Comparison of ENCODE assay signal across 21 cellular contexts in the genomic region with DNA sequence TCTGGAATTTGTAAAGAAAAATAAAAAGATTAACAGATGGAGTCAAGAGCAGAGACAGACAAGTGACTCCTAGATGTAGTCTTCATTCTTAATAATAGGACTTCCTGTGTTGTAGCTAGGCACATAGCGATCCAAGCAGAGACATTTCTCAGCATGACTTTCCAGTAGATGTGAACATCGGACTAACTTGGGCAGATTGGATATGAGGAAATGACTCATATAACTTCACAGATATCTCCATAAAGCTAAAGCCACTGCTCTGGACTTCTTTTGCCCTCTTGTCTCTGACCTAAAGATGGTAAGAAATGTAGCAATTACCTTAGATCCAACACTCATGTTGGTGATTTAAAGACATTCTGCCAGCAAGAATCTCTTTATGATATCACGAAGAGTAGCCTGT.
DNase-seq lines count a peak whose midpoint lies in the region; ATAC-seq and TF ChIP-seq lines count a peak whose summit lies in the region.
"Had no signal": no experiment of that assay in that cellular context is flagged by ENCODE, and none has a peak within 500 bp of the region (broad histone marks: within the 10 kb centered on the region; RNA-seq: fewer than 3 reads in every experiment).

No MANE protein-coding gene starts in this region.

- peaks cover 9% of the 10 kb centered on the region; the same call in 1 of the 2 replicates for H3K4me1 ChIP-seq in DND-41 (ENCODE audit: insufficient read depth, low read length)
- no peaks in the 10 kb centered on the region for H3K4me1 ChIP-seq in Karpas-422 (ENCODE audit: low read length)
- H3K4me1 ChIP-seq: body of pancreas, right atrium auricular region had no signal

- no peak for ATAC-seq in DND-41 (ENCODE audit: insufficient read depth, low read depth)
- no peak for ATAC-seq in Right ventricle myocardium superior (ENCODE audit: poor library complexity)
- no peak for ATAC-seq in HG03342 (IDR thresholded peaks at IDR 0.05; ENCODE audit: unreplicated experiment)
- ATAC-seq: body of pancreas, esophagus mucosa had no signal

- in situ Hi-C loops in brain microvascular endothelial cell (cut with HindIII; ENCODE audit: low pct_ligation_motif_present, low sequenced_read_pairs): no loop called here

- H3K9me3 ChIP-seq in DND-41 (ENCODE audit: insufficient read depth, low read length, severe bottlenecking) (no peaks in the 10 kb centered on the region), Karpas-422 (ENCODE audit: low read length) (peaks cover 35% of the 10 kb centered on the region)
- H3K9me3 ChIP-seq: body of pancreas, right atrium auricular region had no signal

- H3K4me2 ChIP-seq in DND-41 (ENCODE audit: insufficient read depth, low read length) (no peak overlapping the region), Karpas-422 (ENCODE audit: low read depth, low read length, poor library complexity, severe bottlenecking) (no peak overlapping the region)
- H3K4me2 ChIP-seq: hepatocyte had no signal

- no peak for TF ChIP-seq CTCF in DND-41 (IDR thresholded peaks at IDR 0.05; ENCODE audit: borderline replicate concordance, extremely low read depth, low read length, poor library complexity, severe bottlenecking)
- TF ChIP-seq CTCF in brain microvascular endothelial cell (IDR thresholded peaks at IDR 0.05; ENCODE audit: low read depth, low read length, missing control alignments): no peak

- intact Hi-C loops in Right ventricle myocardium superior (cut with DNase I): no loop called here

- no peaks in the 10 kb centered on the region for H3K9me2 ChIP-seq in Karpas-422 (replicated peaks; ENCODE audit: insufficient read depth, low read length)

- H4K20me1 ChIP-seq in DND-41 (ENCODE audit: insufficient read depth, low read length) (no peaks in the 10 kb centered on the region), Karpas-422 (ENCODE audit: insufficient read depth, low read depth, low read length) (no peaks in the 10 kb centered on the region)

- DNase-seq in DND-41: no peak
- peak; percentile 71 for DNase-seq in NCI-H226
- peak; percentile 82 for DNase-seq in brain microvascular endothelial cell
- peak; percentile 3 for DNase-seq in kidney tubule cell (ENCODE audit: low spot score)
- DNase-seq in Right ventricle myocardium superior: no peak
- DNase-seq in RPMI8226: no peak
- no peak for DNase-seq in Karpas-422
- DNase-seq: activated CD4-positive, alpha-beta T cell treated with anti-CD3 and anti-CD28 coated beads, Interleukin-2, amount 50 U/mL, for 48 hours; activated naive CD4-positive, alpha-beta T cell treated with Interleukin-2 at 50 U/mL for 16 hours; body of pancreas; CD8-positive, alpha-beta memory T cell; HFFc6; kidney glomerular epithelial cell; MV-4-11; NCI-H2081 treated with DMSO at 0.1 percent for 48 hours; NCI-H526 treated with DMSO at 0.1 percent for 48 hours had no signal

- H3K27me3 ChIP-seq in DND-41 (ENCODE audit: insufficient read depth, low read length, poor library complexity) (no peaks in the 10 kb centered on the region), brain microvascular endothelial cell (replicated peaks) (no peaks in the 10 kb centered on the region), Karpas-422 (ENCODE audit: low read length) (no peaks in the 10 kb centered on the region)
- H3K27me3 ChIP-seq: body of pancreas, hepatocyte, right atrium auricular region had no signal

- peak overlapping the region; percentile 10; the same call in 1 of the 2 replicates for H2AFZ ChIP-seq in DND-41 (ENCODE audit: low read depth, low read length)
- H2AFZ ChIP-seq in Karpas-422 (ENCODE audit: low read length): no peak overlapping the region; the same call in 1 of the 2 replicates
- H2AFZ ChIP-seq: hepatocyte had no signal

- no peaks in the 10 kb centered on the region for H3K36me3 ChIP-seq in DND-41 (ENCODE audit: insufficient read depth, low read length)
- H3K36me3 ChIP-seq in brain microvascular endothelial cell (replicated peaks): no peaks in the 10 kb centered on the region
- no peaks in the 10 kb centered on the region for H3K36me3 ChIP-seq in Karpas-422 (ENCODE audit: insufficient read depth, low read length)
- H3K36me3 ChIP-seq: right atrium auricular region had no signal

- H3K4me3 ChIP-seq in DND-41 (ENCODE audit: low read depth in 1 of 2, low read length in 2 of 2) (no peak overlapping the region), brain microvascular endothelial cell (ENCODE audit: low read depth, low read length) (no peak overlapping the region), Karpas-422 (ENCODE audit: low read length) (no peak overlapping the region)
- H3K4me3 ChIP-seq: body of pancreas, hepatocyte, right atrium auricular region had no signal

- H3K9ac ChIP-seq in DND-41 (ENCODE audit: low read depth, low read length) (no peak overlapping the region), Karpas-422 (ENCODE audit: low read length) (no peak overlapping the region)

- H3K79me2 ChIP-seq in DND-41 (ENCODE audit: insufficient read depth, low read length) (no peaks in the 10 kb centered on the region), Karpas-422 (ENCODE audit: low read length) (no peaks in the 10 kb centered on the region)
- H3K79me2 ChIP-seq: hepatocyte had no signal

- H3K27ac ChIP-seq in DND-41 (ENCODE audit: low read length) (no peak overlapping the region), brain microvascular endothelial cell (peak overlapping the region; percentile 76), Karpas-422 (ENCODE audit: low read length) (no peak overlapping the region)
- H3K27ac ChIP-seq: body of pancreas, hepatocyte, right atrium auricular region, VCaP had no signal

Comparison
In these comparisons a context has a peak if more than half of its experiments do, and no peak if none do; other contexts are left out.
1. DNase-seq: peak in NCI-H226 (single experiment), brain microvascular endothelial cell (single experiment) and kidney tubule cell (single experiment); none in DND-41 (single experiment), Right ventricle myocardium superior (single experiment), RPMI8226 (single experiment) and Karpas-422 (single experiment).